8 cellular contexts compared by ENCODE assay signal in the genomic region with DNA sequence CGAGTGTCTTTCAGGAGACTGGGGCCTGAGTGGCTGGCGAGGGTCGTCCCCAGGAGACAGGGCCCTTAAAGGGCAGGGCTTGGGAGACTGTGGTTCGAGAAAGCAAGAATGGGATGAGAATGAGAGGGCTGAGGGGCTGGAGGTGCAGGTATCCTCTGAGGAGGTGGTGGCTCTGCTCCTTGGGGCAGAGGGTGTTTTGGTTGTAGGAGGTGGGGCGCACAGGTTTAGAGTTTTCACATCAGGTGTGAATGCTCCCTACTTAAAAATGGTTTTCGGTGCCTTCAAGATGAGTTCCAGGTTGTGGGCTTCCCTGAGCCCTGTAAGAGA. TPM values are rescaled to one million over a fixed set of nuclear protein-coding genes. Genes with fewer than 3 reads are reported as not detected.
DNase-seq lines count a peak whose midpoint lies in the region; ATAC-seq and TF ChIP-seq lines count a peak whose summit lies in the region.

No MANE protein-coding gene starts in this region.

- H3K27ac Mint-ChIP-seq in HFFc6 (peak overlapping the region; percentile 87), MCF 10A (ENCODE audit: low read depth, unreplicated experiment) (peak overlapping the region; percentile 98), mesothelial cell of epicardium (peak overlapping the region; percentile 96)

- peak overlapping the region; percentile 92 for H3K4me3 ChIP-seq in AG04449 (ENCODE audit: low read depth, low read length)

- CTCF ChIA-PET in AG04449 (lab: Yijun Ruan, JAX), result no interaction called here
- CTCF ChIA-PET in MCF 10A (lab: Yijun Ruan, JAX), result interaction anchor here (0.8 kb wide), 1 partner anchor 43 kb away, joined by 3 read pairs; no protein-coding TSS in a partner anchor

- peaks cover 31% of the 10 kb centered on the region for H3K4me1 Mint-ChIP-seq in HFFc6 (ENCODE audit: low read depth)
- H3K4me1 Mint-ChIP-seq in MCF 10A (ENCODE audit: insufficient read depth, unreplicated experiment), result peaks cover 4% of the 10 kb centered on the region
- peaks cover 20% of the 10 kb centered on the region for H3K4me1 Mint-ChIP-seq in mesothelial cell of epicardium

- TF ChIP-seq CTCF in AG04449 (IDR thresholded peaks at IDR 0.05; ENCODE audit: insufficient read depth, low read length, missing control alignments) (no peak), HFFc6 (IDR thresholded peaks at IDR 0.05) (no peak), MCF 10A (IDR thresholded peaks at IDR 0.05; ENCODE audit: unreplicated experiment) (no peak), mesothelial cell of epicardium (IDR thresholded peaks at IDR 0.05; ENCODE audit: unreplicated experiment) (no peak)

- no TSS peak for BruUV-seq in MCF 10A (replicated peaks; lab: Mats Ljungman, UMichigan)

- POLR2A ChIA-PET in AG04449 (lab: Yijun Ruan, JAX) (no interaction called here), MCF 10A (lab: Yijun Ruan, JAX) (interaction anchor here (0.8 to 2.5 kb wide), 13 partner anchors 9 to 1523 kb away, joined by 3 to 43 read pairs (median 4); a partner anchor contains a TSS)

- H3K4me3 Mint-ChIP-seq in HFFc6 (peak overlapping the region; percentile 98), MCF 10A (ENCODE audit: unreplicated experiment) (peak overlapping the region; percentile 98), mesothelial cell of epicardium (peak overlapping the region; percentile 94)

- no peaks in the 10 kb centered on the region for H3K9me3 Mint-ChIP-seq in HFFc6
- no peaks in the 10 kb centered on the region for H3K9me3 Mint-ChIP-seq in MCF 10A (ENCODE audit: unreplicated experiment)
- peaks cover 5% of the 10 kb centered on the region for H3K9me3 Mint-ChIP-seq in mesothelial cell of epicardium

- H3K27me3 Mint-ChIP-seq in HFFc6 (ENCODE audit: insufficient read depth) (peaks cover 4% of the 10 kb centered on the region; the same call in 1 of the 2 replicates), MCF 10A (ENCODE audit: insufficient read depth, unreplicated experiment) (no peaks in the 10 kb centered on the region), mesothelial cell of epicardium (ENCODE audit: low read depth) (no peaks in the 10 kb centered on the region)

- DNase-seq in AG04449 (ENCODE audit: low read depth, low spot score) (no peak), HFFc6 (no peak), MCF 10A (ENCODE audit: unreplicated experiment) (no peak), mesothelial cell of epicardium (ENCODE audit: low spot score in 2 of 2, unreplicated experiment in 2 of 2) (no peak), hypothalamus (lab: John Stamatoyannopoulos, UW) (no peak), HCEC 1CT (no peak), dedifferentiated amniotic fluid mesenchymal stem cell (ENCODE audit: extremely low spot score) (no peak)

- H3K36me3 Mint-ChIP-seq in HFFc6 (ENCODE audit: low read depth), result peaks cover 5% of the 10 kb centered on the region; the same call in 1 of the 2 replicates
- H3K36me3 Mint-ChIP-seq in MCF 10A (ENCODE audit: insufficient read depth, unreplicated experiment), result peaks cover 9% of the 10 kb centered on the region
- H3K36me3 Mint-ChIP-seq in mesothelial cell of epicardium, result no peaks in the 10 kb centered on the region

- ATAC-seq in GM19452 (IDR thresholded peaks at IDR 0.05; ENCODE audit: unreplicated experiment), result no peak

- intact Hi-C loops in MCF 10A (cut with micrococcal nuclease), result no loop called here

RNA-seq across cellular contexts. Expression of a gene that starts 0.4 kb away (rescaled TPM):
- total RNA-seq in HFFc6 (2021; fragmentation: NEBNext Ultra II Directional; extraction: Animal tissue kit (Norgen Biotek cat#: 25700)), result 10 to 100 TPM in 5 of 6 experiments, 1 to 10 TPM in 1; 9.8 to 13.8 (median 12.0) TPM
- 14.6 and 19.6 TPM in 2 replicates for total RNA-seq in MCF 10A (2022)
- total RNA-seq in mesothelial cell of epicardium, result 60.8 to 64.9 TPM (median 61.5 TPM) in 3 replicates
